Comparison of ENCODE assay signal across 19 cellular contexts in genomic region chr1:21946836-21947587, GRCh38. TPM values are rescaled to one million over a fixed set of nuclear protein-coding genes. Genes with fewer than 3 reads are reported as not detected.
DNase-seq lines count a peak whose midpoint lies in the region; ATAC-seq and TF ChIP-seq lines count a peak whose summit lies in the region.
"Had no signal": no experiment of that assay in that cellular context is flagged by ENCODE, and none has a peak within 500 bp of the region (broad histone marks: within the 10 kb centered on the region; RNA-seq: fewer than 3 reads in every experiment).

No MANE protein-coding gene starts in this region.

- H3K4me3 Mint-ChIP-seq in GM23338, result no peak overlapping the region

- in situ Hi-C loops in Panc1 (cut with HindIII; ENCODE audit: low pct_unique_long_range_greater_than_20kb, low sequenced_read_pairs), result no loop called here

- H3K27ac ChIP-seq in GM23338 (ENCODE audit: low read depth), result no peak overlapping the region
- no peak overlapping the region for H3K27ac ChIP-seq in Panc1 (ENCODE audit: low read length)
- peak overlapping the region in 7 of 10 donors; percentile 16 to 65 (median 47) for H3K27ac ChIP-seq in heart right ventricle
- H3K27ac ChIP-seq in mesodermal cell (ENCODE audit: low read depth, low read length, severe bottlenecking), result peak overlapping the region; percentile 10
- H3K27ac ChIP-seq: coronary artery, epithelial cell of prostate, pancreas, thoracic aorta had no signal

- H3K27ac Mint-ChIP-seq in GM23338, result no peak overlapping the region

- DNase-seq in GM23338 (ENCODE audit: low spot score) (peak; percentile 41), Panc1 (ENCODE audit: low read depth, low spot score) (no peak), heart right ventricle (peak in 1 of 2 donors; percentile 58), hepatic stellate cell (ENCODE audit: low spot score) (no peak), occipital lobe (lab: John Stamatoyannopoulos, UW) (no peak), SIG-M5 treated with dmso at 0.1 percent for 504 hours (lab: John Stamatoyannopoulos, UW; ENCODE audit: unreplicated experiment) (no peak), NCI-H526 treated with DMSO at 0.1 percent for 48 hours (lab: John Stamatoyannopoulos, UW) (no peak)
- DNase-seq: activated CD4-positive, alpha-beta T cell treated with anti-CD3 and anti-CD28 coated beads, Interleukin-2, amount 50 U/mL, for 4 hours; activated naive CD4-positive, alpha-beta T cell treated with anti-CD3 and anti-CD28 coated beads, Interleukin-2, amount 50 U/mL, for 16 hours; activated T-cell treated with anti-CD3 and anti-CD28 coated beads, Interleukin-2, amount 50 U/mL, for 1 hour; NCI-H2081 treated with DMSO at 0.1 percent for 48 hours; NCI-H524 treated with DMSO at 0.1 percent for 48 hours; pancreas; SW 1271 had no signal

- H3K9me3 Mint-ChIP-seq in GM23338, result no peaks in the 10 kb centered on the region

- peaks cover 10% of the 10 kb centered on the region; the same call in 1 of the 2 replicates for H3F3A ChIP-seq in GM23338 (replicated peaks; ENCODE audit: low read depth)

- H3K27me3 ChIP-seq in GM23338 (ENCODE audit: insufficient read depth), result no peaks in the 10 kb centered on the region
- no peaks in the 10 kb centered on the region for H3K27me3 ChIP-seq in Panc1 (ENCODE audit: control insufficient read depth, insufficient read depth, low read length)
- H3K27me3 ChIP-seq in heart right ventricle, result no peaks in the 10 kb centered on the region
- H3K27me3 ChIP-seq: pancreas had no signal

- no peaks in the 10 kb centered on the region for H4K20me1 ChIP-seq in GM23338 (replicated peaks; ENCODE audit: insufficient read depth)

- peaks cover 14% of the 10 kb centered on the region for H3K4me1 ChIP-seq in GM23338 (ENCODE audit: insufficient read depth)
- peaks cover 13% of the 10 kb centered on the region; the same call in 1 of the 2 replicates for H3K4me1 ChIP-seq in Panc1 (ENCODE audit: control insufficient read depth, insufficient read depth, low read length)
- peaks cover 0 to 46% (median 35%) of the 10 kb centered on the region in 9 donors for H3K4me1 ChIP-seq in heart right ventricle
- H3K4me1 ChIP-seq in mesodermal cell (ENCODE audit: control insufficient read depth, insufficient read depth, low read length, poor library complexity, severe bottlenecking), result peaks cover 31% of the 10 kb centered on the region
- H3K4me1 ChIP-seq: pancreas had no signal

- no peaks in the 10 kb centered on the region for H3K36me3 Mint-ChIP-seq in GM23338 (ENCODE audit: low read depth)

- H2AFZ ChIP-seq in GM23338, result peak overlapping the region; percentile 85

- no peaks in the 10 kb centered on the region for H3K36me3 ChIP-seq in GM23338 (ENCODE audit: insufficient read depth)
- H3K36me3 ChIP-seq in Panc1 (ENCODE audit: control insufficient read depth, insufficient read depth, low read length), result no peaks in the 10 kb centered on the region
- no peaks in the 10 kb centered on the region for H3K36me3 ChIP-seq in heart right ventricle
- H3K36me3 ChIP-seq in mesodermal cell (ENCODE audit: control insufficient read depth, insufficient read depth, low read length), result no peaks in the 10 kb centered on the region
- H3K36me3 ChIP-seq: pancreas, thoracic aorta had no signal

- peaks cover 9% of the 10 kb centered on the region for H3K27me3 Mint-ChIP-seq in GM23338 (ENCODE audit: insufficient read depth, low read depth, poor library complexity)

- H3K4me3 ChIP-seq in GM23338 (no peak overlapping the region), Panc1 (ENCODE audit: low read depth in 2 of 2, low read length in 2 of 2) (no peak overlapping the region), heart right ventricle (no peak overlapping the region), mesodermal cell (ENCODE audit: extremely low read depth, insufficient read depth, low read length, poor library complexity, severe bottlenecking) (no peak overlapping the region)
- H3K4me3 ChIP-seq: coronary artery, pancreas, smooth muscle cell, thoracic aorta had no signal

- H3K4me2 ChIP-seq in GM23338, result no peak overlapping the region
- H3K4me2 ChIP-seq: smooth muscle cell had no signal

- CTCF ChIA-PET in Panc1 (lab: Charles Lee), result no interaction called here

- no peaks in the 10 kb centered on the region for H3K79me2 ChIP-seq in GM23338 (replicated peaks; ENCODE audit: insufficient read depth)

- no peaks in the 10 kb centered on the region for H3K9me2 ChIP-seq in GM23338 (ENCODE audit: insufficient read depth)

- TF ChIP-seq CTCF in GM23338 (conservative IDR thresholded peaks at IDR 0.05; ENCODE audit: low read depth in 2 of 2) (no peak), Panc1 (IDR thresholded peaks at IDR 0.05) (no peak), heart right ventricle (IDR thresholded peaks at IDR 0.05) (peak in 5 of 9 donors; percentile 15 to 39 (median 22))

- whole genome bisulfite sequencing in heart right ventricle, 2 donors, result 52 to 58% methylated on average over 11 of the region's 11 CpGs
- 68 to 76% methylated on average over 7 to 8 of the region's 11 CpGs for WGBS in mesodermal cell (ENCODE audit: insufficient coverage in 2 of 2), 2 experiments

- POLR2A ChIA-PET in Panc1 (lab: Charles Lee), result interaction anchor here (0.6 kb wide), 2 partner anchors 25 to 78 kb away, joined by 3 to 6 read pairs; no protein-coding TSS in a partner anchor

- H3K4me1 Mint-ChIP-seq in GM23338, result peaks cover 21% of the 10 kb centered on the region

- intact Hi-C loops in Panc1 (cut with micrococcal nuclease; ENCODE audit: unreplicated experiment), result no loop called here
- intact Hi-C loops in heart right ventricle (cut with DNase I), result no loop called here

- H3K9me3 ChIP-seq in Panc1 (ENCODE audit: control insufficient read depth, insufficient read depth, low read depth, low read length) (no peaks in the 10 kb centered on the region), heart right ventricle (no peaks in the 10 kb centered on the region), mesodermal cell (ENCODE audit: control insufficient read depth, low read length) (no peaks in the 10 kb centered on the region)
- H3K9me3 ChIP-seq: pancreas, thoracic aorta had no signal

- no TSS peak for BruUV-seq in Panc1 (replicated peaks; lab: Mats Ljungman, UMichigan)

- ATAC-seq in GM23338 (no peak; the same call in 2 of the 3 replicates), Panc1 (peak; percentile 52), heart right ventricle (peak; percentile 7 to 71 (median 36))

TF ChIP-seq in GM23338, 12 proteins besides CTCF, POLR2A, EP300 and RAD21 (continues in another document):
- TF ChIP-seq ZNF331 (CRISPR knock-in tag; IDR thresholded peaks at IDR 0.05; ENCODE audit: low read depth) (no peak), STAT1 (IDR thresholded peaks at IDR 0.05; ENCODE audit: unreplicated experiment) (no peak), EZH2 (IDR thresholded peaks at IDR 0.05; ENCODE audit: low read depth, unreplicated experiment) (no peak), ETS1 (IDR thresholded peaks at IDR 0.05) (no peak), JUNB (IDR thresholded peaks at IDR 0.05; ENCODE audit: unreplicated experiment) (no peak), CREB1 (CRISPR knock-in tag; IDR thresholded peaks at IDR 0.05; ENCODE audit: low read depth) (no peak)

RNA-seq across cellular contexts. Expression of gene HSPG2, which starts 9.9 kb away (rescaled TPM):
- total RNA-seq in GM23338 (2014; rRNA removed; shearing (Covaris generic)), result 47.8 and 70.8 TPM in 2 replicates
- polyA plus RNA-seq in GM23338 (2016; fragmentation: Nextera tagmentation; extraction: Ambion mirVana) (13.3 and 14.9 TPM in 2 replicates), heart right ventricle (100 to 1,000 TPM; 221 to 276 TPM)
- total RNA-seq in Panc1 (2021; ENCODE audit: unreplicated experiment) (171 TPM), heart right ventricle (100 to 1,000 TPM; 249 to 508 (median 320) TPM), occipital lobe (3.7 TPM)
- polyA plus RNA-seq in Panc1 (2012; ENCODE audit: insufficient read length), result 324 TPM
- 162 TPM for polyA plus RNA-seq in mesodermal cell (2013, experiment 1 of 2)
- 102 TPM for polyA plus RNA-seq in mesodermal cell (2013, experiment 2 of 2)

RNA-seq across cellular contexts. Expression of gene CELA3B, which starts 29.8 kb away (rescaled TPM):
- total RNA-seq in GM23338 (2014; rRNA removed; shearing (Covaris generic)), result not detected in 2 replicates
- not detected in 2 replicates for polyA plus RNA-seq in GM23338 (2016; fragmentation: Nextera tagmentation; extraction: Ambion mirVana)
- total RNA-seq in Panc1 (2021; ENCODE audit: unreplicated experiment), result 3.4 TPM
- polyA plus RNA-seq in Panc1 (2012; ENCODE audit: insufficient read length), result not detected
- 1 to 10 TPM in 7 of 10 donors, not detected in 3; 1.1 to 2.5 (median 1.3) TPM for total RNA-seq in heart right ventricle
- under 1 TPM in 1 of 2 donors, not detected in 1; 0.13 TPM for polyA plus RNA-seq in heart right ventricle
- polyA plus RNA-seq in mesodermal cell (2013, experiment 1 of 2), result not detected
- not detected for polyA plus RNA-seq in mesodermal cell (2013, experiment 2 of 2)
- total RNA-seq in occipital lobe, result not detected
- total RNA-seq: smooth muscle cell had no signal
- polyA plus RNA-seq: smooth muscle cell had no signal

RNA-seq across cellular contexts. Expression of gene CELA3A, which starts 54.4 kb away (rescaled TPM):
- total RNA-seq in GM23338 (2014; rRNA removed; shearing (Covaris generic)), result not detected in 2 replicates
- polyA plus RNA-seq in GM23338 (2016; fragmentation: Nextera tagmentation; extraction: Ambion mirVana) (not detected in 2 replicates), heart right ventricle (under 1 TPM in 1 of 2 donors, not detected in 1; 0.58 TPM)
- total RNA-seq in Panc1 (2021; ENCODE audit: unreplicated experiment) (5.9 TPM), heart right ventricle (1 to 10 TPM in 7 of 10 donors, not detected in 3; 2.9 to 4.6 (median 3.8) TPM), occipital lobe (not detected)
- polyA plus RNA-seq in Panc1 (2012; ENCODE audit: insufficient read length), result not detected
- not detected for polyA plus RNA-seq in mesodermal cell (2013, experiment 1 of 2)
- not detected for polyA plus RNA-seq in mesodermal cell (2013, experiment 2 of 2)
- total RNA-seq: smooth muscle cell had no signal
- polyA plus RNA-seq: smooth muscle cell had no signal

Comparison
In these comparisons a context has a peak if more than half of its experiments do, and no peak if none do; other contexts are left out.
1. H3K27ac ChIP-seq: peak in heart right ventricle (7 of 10) and mesodermal cell (single experiment); none in GM23338 (single experiment) and Panc1 (single experiment).
2. CTCF ChIP-seq: peak in heart right ventricle (5 of 9); none in GM23338 (0 of 2) and Panc1 (single experiment).
3. RNA of gene HSPG2, which starts 9.9 kb away (total RNA-seq): 249 to 508 TPM in heart right ventricle, 171 TPM in Panc1 (single experiment) and 47.8 to 70.8 TPM in GM23338; 3.7 TPM in occipital lobe (single experiment); every median in the first group is over 10 times any median in the second.